Comparison of ENCODE assay signal across 8 cellular contexts in the genomic region with DNA sequence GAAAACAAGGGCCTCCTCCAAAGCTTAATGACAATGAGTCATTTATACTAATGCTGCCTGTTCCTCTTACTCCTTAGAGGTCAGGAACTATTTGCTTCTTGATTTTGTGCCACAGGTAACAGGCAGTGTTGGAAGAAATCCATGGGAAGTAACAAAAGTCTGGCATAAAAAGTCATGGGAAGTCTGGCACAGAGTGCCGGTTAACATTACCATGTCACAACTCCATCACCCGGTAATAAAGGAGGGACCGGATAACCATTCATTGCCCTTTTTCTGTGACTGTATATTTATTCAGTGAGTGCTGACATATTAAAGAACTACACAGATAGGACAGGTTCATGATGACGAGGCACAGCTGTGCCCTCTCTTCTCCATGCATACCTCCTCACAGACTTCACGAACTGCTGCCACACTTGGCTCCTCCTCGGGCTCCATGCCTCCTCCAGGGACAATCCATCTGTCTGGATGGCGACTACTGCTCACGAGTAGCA. TPM values are rescaled to one million over a fixed set of nuclear protein-coding genes. Genes with fewer than 3 reads are reported as not detected.
DNase-seq lines count a peak whose midpoint lies in the region; FAIRE-seq and TF ChIP-seq lines count a peak whose summit lies in the region.
"Had no signal": no experiment of that assay in that cellular context is flagged by ENCODE, and none has a peak within 500 bp of the region (broad histone marks: within the 10 kb centered on the region; RNA-seq: fewer than 3 reads in every experiment).

No MANE protein-coding gene starts in this region.

- in situ Hi-C loops in mammary epithelial cell (cut with MboI; ENCODE audit: low sequenced_read_pairs in 2 of 2) = no loop called here

- TF ChIP-seq CTCF in mammary epithelial cell (conservative IDR thresholded peaks at IDR 0.05 in 1 of 2, IDR thresholded peaks at IDR 0.05 in 1 of 2; ENCODE audit: extremely low read depth in 1 of 2, insufficient read depth in 1 of 2, low read depth in 1 of 2, low read length in 2 of 2) (no peak), tibial artery (IDR thresholded peaks at IDR 0.05) (no peak)

- H4K20me1 ChIP-seq in mammary epithelial cell (ENCODE audit: insufficient read depth, low read length) = peaks cover 3% of the 10 kb centered on the region

- CTCF ChIA-PET in mammary epithelial cell (lab: Charles Lee; ENCODE audit: low non-redundant PET) = no interaction called here

- peak overlapping the region; percentile 15 for H3K4me2 ChIP-seq in mammary epithelial cell (ENCODE audit: insufficient read depth, low read depth, low read length)

- no peak overlapping the region for H2AFZ ChIP-seq in mammary epithelial cell (ENCODE audit: low read depth, low read length)

- dilution Hi-C loops in mammary epithelial cell (cut with HindIII; ENCODE audit: low sequenced_read_pairs) = loop anchor here (5.0 kb wide), 1 partner anchor 89 kb away; no protein-coding TSS in a partner anchor

- DNase-seq in LHCN-M2 (ENCODE audit: low read depth) = peak; percentile 64
- peak; percentile 54 for DNase-seq in mammary epithelial cell
- DNase-seq in iris pigment epithelial cell (ENCODE audit: low read depth) = peak; percentile 36
- no peak for DNase-seq in tibial artery
- no peak for DNase-seq in HuH-7 (ENCODE audit: low spot score)
- no peak for DNase-seq in stimulated activated CD4-positive, alpha-beta T cell treated with anti-CD3 and anti-CD28 coated beads, Interleukin-12 subunit alpha, Interleukin-12 subunit beta, amount 100 ng/mL, for 4 hours
- DNase-seq in urothelium cell line (ENCODE audit: low spot score) = no peak
- DNase-seq: amniotic stem cell had no signal

- H3K36me3 ChIP-seq in mammary epithelial cell (ENCODE audit: insufficient read depth, low read length) (no peaks in the 10 kb centered on the region), tibial artery (no peaks in the 10 kb centered on the region)

- H3K4me1 ChIP-seq in mammary epithelial cell (ENCODE audit: insufficient read depth, low read length) (peaks cover 15% of the 10 kb centered on the region), tibial artery (peaks cover 0 to 70% (median 35%) of the 10 kb centered on the region in 4 donors)

- H3K27me3 ChIP-seq in mammary epithelial cell (ENCODE audit: insufficient read depth, low read length) (no peaks in the 10 kb centered on the region), tibial artery (no peaks in the 10 kb centered on the region)

- no peak overlapping the region for H3K27ac ChIP-seq in mammary epithelial cell (ENCODE audit: insufficient read depth, low read depth, low read length)
- H3K27ac ChIP-seq in tibial artery = peak overlapping the region; percentile 4 to 17

- intact Hi-C loops in mammary epithelial cell (cut with micrococcal nuclease) = no loop called here
- intact Hi-C loops in tibial artery (cut with DNase I; ENCODE audit: low total_unique reads) = no loop called here

- BruUV-seq in mammary epithelial cell (replicated peaks; lab: Mats Ljungman, UMichigan) = no TSS peak

- no peak overlapping the region for H3K9ac ChIP-seq in mammary epithelial cell (ENCODE audit: insufficient read depth, low read length)

- H3K4me3 ChIP-seq in mammary epithelial cell (replicated peaks in 1 of 3; ENCODE audit: insufficient read depth in 1 of 3, low read depth in 2 of 3, low read length in 3 of 3) (no peak overlapping the region), tibial artery (no peak overlapping the region)

- H3K79me2 ChIP-seq in mammary epithelial cell (ENCODE audit: insufficient read depth, low read length) = peaks cover 71% of the 10 kb centered on the region

- WGBS in mammary epithelial cell (ENCODE audit: low coverage, missing lambda C conversion rate) = 36% methylated on average over 8 of the region's 8 CpGs

- FAIRE-seq in urothelium cell line (lab: Jason Lieb, UNC) = no peak

- no peaks in the 10 kb centered on the region for H3K9me3 ChIP-seq in mammary epithelial cell (replicated peaks; ENCODE audit: insufficient read depth, low read length)
- no peaks in the 10 kb centered on the region for H3K9me3 ChIP-seq in tibial artery

RNA-seq across cellular contexts. Expression of a gene that starts 50.9 kb away (rescaled TPM):
- total RNA-seq in LHCN-M2 (2014; rRNA removed) = 21.5 and 26.1 TPM in 2 replicates
- 6.4 TPM for polyA plus RNA-seq in LHCN-M2 (2012)
- total RNA-seq in mammary epithelial cell = 10 to 100 TPM; 17.9 to 20.2 TPM
- polyA plus RNA-seq in mammary epithelial cell = 13.0 TPM
- 18.3 TPM for polyA minus RNA-seq in mammary epithelial cell

Comparison
In these comparisons a context has a peak if more than half of its experiments do, and no peak if none do; other contexts are left out.
1. DNase-seq: peak in LHCN-M2 (single experiment), mammary epithelial cell (single experiment) and iris pigment epithelial cell (single experiment); none in tibial artery (0 of 2), HuH-7 (single experiment), stimulated activated CD4-positive, alpha-beta T cell treated with anti-CD3 and anti-CD28 coated beads, Interleukin-12 subunit alpha, Interleukin-12 subunit beta, amount 100 ng/mL, for 4 hours (single experiment) and urothelium cell line (single experiment).